ENCODE assay signal across 8 cellular contexts in the genomic region with DNA sequence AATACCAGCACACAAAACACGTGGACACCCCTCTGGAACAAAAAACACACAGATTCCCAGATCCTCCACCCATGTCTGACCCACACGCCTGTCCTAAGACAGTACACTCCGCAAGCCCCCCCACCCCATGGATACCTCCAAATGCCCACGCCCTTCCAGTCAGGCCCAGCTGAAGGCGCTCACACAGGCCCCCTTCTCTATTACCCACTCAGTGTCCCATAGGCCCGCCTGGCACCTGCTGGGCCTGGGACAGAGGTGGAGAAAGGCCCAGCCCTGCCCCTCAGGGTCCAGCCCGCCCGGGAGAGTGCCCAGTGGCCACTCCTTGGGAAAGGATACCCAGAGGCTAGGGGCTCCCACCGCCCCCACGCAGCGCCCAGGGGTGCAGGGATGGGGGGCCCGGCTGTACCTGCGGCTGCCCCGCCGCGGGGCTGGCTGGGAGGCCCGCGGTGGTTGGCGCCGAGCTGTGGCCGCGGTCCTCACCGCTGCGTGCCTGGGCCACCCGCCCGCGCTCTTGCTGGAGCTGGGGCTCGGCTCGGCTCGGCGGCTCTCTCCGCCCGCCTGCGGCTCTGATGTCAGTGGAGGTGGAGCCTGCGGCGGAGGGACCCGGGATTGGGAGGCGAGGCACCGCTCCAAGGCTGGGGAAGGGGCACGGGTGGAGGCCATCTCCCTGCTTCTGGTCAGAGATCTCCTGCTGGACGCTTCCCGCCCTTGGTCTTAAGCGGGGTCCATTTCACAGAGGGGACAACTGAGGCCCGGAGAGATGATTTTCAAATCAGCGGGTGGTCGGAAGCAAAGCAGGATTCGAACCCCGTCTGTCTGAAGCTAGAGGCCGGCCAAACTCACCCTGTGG. TPM values are rescaled to one million over a fixed set of nuclear protein-coding genes. Genes with fewer than 3 reads are reported as not detected.
DNase-seq lines count a peak whose midpoint lies in the region; ATAC-seq and TF ChIP-seq lines count a peak whose summit lies in the region.

TSS of gene CAMK1 (minus strand) at position 522 of the 850 bp plus-strand sequence. CDS start 2,198 bp downstream, outside the sequence.

- H3K27me3 Mint-ChIP-seq in activated CD4-positive, alpha-beta memory T cell treated with anti-CD3 and anti-CD28 coated beads for 36 hours = no peaks in the 10 kb centered on the region

- H3K27me3 ChIP-seq in duodenal mucosa (ENCODE audit: control insufficient read depth in 1 of 2, insufficient read depth in 2 of 2, low read length in 2 of 2) (no peaks in the 10 kb centered on the region), liver (ENCODE audit: control insufficient read depth in 4 of 4, insufficient read depth in 4 of 4, low read length in 3 of 4) (no peaks in the 10 kb centered on the region)

- peak; percentile 62 for ATAC-seq in GM21423 (IDR thresholded peaks at IDR 0.05; ENCODE audit: unreplicated experiment)
- ATAC-seq in GM21367 (IDR thresholded peaks at IDR 0.05; ENCODE audit: unreplicated experiment) = no peak

- intact Hi-C loops in activated CD4-positive, alpha-beta memory T cell treated with anti-CD3 and anti-CD28 coated beads for 36 hours (cut with micrococcal nuclease) = loop anchor here (1.0 kb wide), 2 partner anchors 9 to 20 kb away; partner anchors contain the start of gene OGG1

- H3K36me3 Mint-ChIP-seq in activated CD4-positive, alpha-beta memory T cell treated with anti-CD3 and anti-CD28 coated beads for 36 hours = peaks cover 7% of the 10 kb centered on the region

- H3K27ac Mint-ChIP-seq in activated CD4-positive, alpha-beta memory T cell treated with anti-CD3 and anti-CD28 coated beads for 36 hours = peak within 1 kb of the TSS; percentile 69

- H3K9ac ChIP-seq in duodenal mucosa (ENCODE audit: low read depth in 1 of 2, low read length in 2 of 2) (peak within 1 kb of the TSS; percentile 84 to 86), liver (ENCODE audit: low read depth in 1 of 2, low read length in 2 of 2) (peak within 1 kb of the TSS; percentile 59 to 74)

- H3K4me3 Mint-ChIP-seq in activated CD4-positive, alpha-beta memory T cell treated with anti-CD3 and anti-CD28 coated beads for 36 hours = peak within 1 kb of the TSS; percentile 80

- 4% methylated on average over 49 of the region's 49 CpGs for WGBS in liver

- POLR2A ChIA-PET in activated CD4-positive, alpha-beta memory T cell treated with anti-CD3 and anti-CD28 coated beads for 36 hours (lab: Charles Lee) = interaction anchor here (0.9 to 2.0 kb wide), 9 partner anchors 8 to 551 kb away, joined by 3 to 11 read pairs (median 4); partner anchors contain the start of genes ARPC4, JAGN1, OGG1 and SEC13

- H3K4me1 ChIP-seq in duodenal mucosa (ENCODE audit: control insufficient read depth in 1 of 2, insufficient read depth in 2 of 2, low read length in 2 of 2) = peaks cover 32 to 33% of the 10 kb centered on the region in 2 donors
- H3K4me1 ChIP-seq in liver (ENCODE audit: control insufficient read depth in 4 of 4, insufficient read depth in 4 of 4, low read length in 3 of 4) = peaks cover 8 to 28% (median 22%) of the 10 kb centered on the region in 4 donors

- CTCF ChIA-PET in activated CD4-positive, alpha-beta memory T cell treated with anti-CD3 and anti-CD28 coated beads for 36 hours (lab: Charles Lee) = interaction anchor here (0.7 kb wide), 1 partner anchor 39 kb away, joined by 4 read pairs; the partner anchor contains the start of gene BRPF1

- no peak for TF ChIP-seq CTCF in liver (IDR thresholded peaks at IDR 0.05; ENCODE audit: low read depth, low read length, missing input control)

- H3K27ac ChIP-seq in duodenal mucosa (ENCODE audit: low read depth, low read length) = peak within 1 kb of the TSS; percentile 53
- peak within 1 kb of the TSS; percentile 88 to 93 for H3K27ac ChIP-seq in liver (ENCODE audit: low read depth in 1 of 2, low read length in 2 of 2)

- H3K36me3 ChIP-seq in duodenal mucosa (ENCODE audit: control insufficient read depth in 1 of 2, insufficient read depth in 2 of 2, low read length in 2 of 2) (peaks cover 0 to 7% of the 10 kb centered on the region in 2 donors), liver (ENCODE audit: control insufficient read depth in 4 of 4, insufficient read depth in 3 of 4, low read depth in 1 of 4, low read length in 3 of 4) (peaks cover 0 to 8% (median 4%) of the 10 kb centered on the region in 4 donors)

- H3K4me3 ChIP-seq in duodenal mucosa (ENCODE audit: low read depth in 1 of 2, low read length in 2 of 2) (peak within 1 kb of the TSS; percentile 76 to 83), liver (ENCODE audit: low read depth in 1 of 3, low read length in 3 of 3) (peak within 1 kb of the TSS; percentile 50 to 70 (median 68))

- no peaks in the 10 kb centered on the region for H3K9me3 Mint-ChIP-seq in activated CD4-positive, alpha-beta memory T cell treated with anti-CD3 and anti-CD28 coated beads for 36 hours

- peak in 1 of 2 donors; percentile 32 for TF ChIP-seq RAD21 in liver (IDR thresholded peaks at IDR 0.05)

- H3K9me3 ChIP-seq in duodenal mucosa (ENCODE audit: control insufficient read depth in 1 of 2, low read length in 2 of 2) (no peaks in the 10 kb centered on the region), liver (ENCODE audit: control insufficient read depth in 4 of 4, low read length in 3 of 4) (no peaks in the 10 kb centered on the region)

- H3K4me1 Mint-ChIP-seq in activated CD4-positive, alpha-beta memory T cell treated with anti-CD3 and anti-CD28 coated beads for 36 hours (ENCODE audit: low read depth) = peaks cover 33% of the 10 kb centered on the region

- DNase-seq in CD1c-positive myeloid dendritic cell (ENCODE audit: extremely low spot score) = peak; percentile 78
- peak; percentile 10 for DNase-seq in NCI-H1694 (lab: John Stamatoyannopoulos, UW)
- DNase-seq in activated CD4-positive, alpha-beta memory T cell treated with anti-CD3 and anti-CD28 coated beads for 36 hours = peak; percentile 84
- DNase-seq in stimulated activated CD4-positive, alpha-beta T cell treated with anti-CD3 and anti-CD28 coated beads, Interleukin-2, amount 100 ng/mL, for 4 hours (ENCODE audit: low read depth) = peak; percentile 51

TF ChIP-seq in liver, 16 proteins besides CTCF, POLR2A, EP300 and RAD21:
- TF ChIP-seq RXRA (IDR thresholded peaks at IDR 0.05) (no peak), YY1 (IDR thresholded peaks at IDR 0.05) (peak; percentile 37)
- TF ChIP-seq, protein P1, sequence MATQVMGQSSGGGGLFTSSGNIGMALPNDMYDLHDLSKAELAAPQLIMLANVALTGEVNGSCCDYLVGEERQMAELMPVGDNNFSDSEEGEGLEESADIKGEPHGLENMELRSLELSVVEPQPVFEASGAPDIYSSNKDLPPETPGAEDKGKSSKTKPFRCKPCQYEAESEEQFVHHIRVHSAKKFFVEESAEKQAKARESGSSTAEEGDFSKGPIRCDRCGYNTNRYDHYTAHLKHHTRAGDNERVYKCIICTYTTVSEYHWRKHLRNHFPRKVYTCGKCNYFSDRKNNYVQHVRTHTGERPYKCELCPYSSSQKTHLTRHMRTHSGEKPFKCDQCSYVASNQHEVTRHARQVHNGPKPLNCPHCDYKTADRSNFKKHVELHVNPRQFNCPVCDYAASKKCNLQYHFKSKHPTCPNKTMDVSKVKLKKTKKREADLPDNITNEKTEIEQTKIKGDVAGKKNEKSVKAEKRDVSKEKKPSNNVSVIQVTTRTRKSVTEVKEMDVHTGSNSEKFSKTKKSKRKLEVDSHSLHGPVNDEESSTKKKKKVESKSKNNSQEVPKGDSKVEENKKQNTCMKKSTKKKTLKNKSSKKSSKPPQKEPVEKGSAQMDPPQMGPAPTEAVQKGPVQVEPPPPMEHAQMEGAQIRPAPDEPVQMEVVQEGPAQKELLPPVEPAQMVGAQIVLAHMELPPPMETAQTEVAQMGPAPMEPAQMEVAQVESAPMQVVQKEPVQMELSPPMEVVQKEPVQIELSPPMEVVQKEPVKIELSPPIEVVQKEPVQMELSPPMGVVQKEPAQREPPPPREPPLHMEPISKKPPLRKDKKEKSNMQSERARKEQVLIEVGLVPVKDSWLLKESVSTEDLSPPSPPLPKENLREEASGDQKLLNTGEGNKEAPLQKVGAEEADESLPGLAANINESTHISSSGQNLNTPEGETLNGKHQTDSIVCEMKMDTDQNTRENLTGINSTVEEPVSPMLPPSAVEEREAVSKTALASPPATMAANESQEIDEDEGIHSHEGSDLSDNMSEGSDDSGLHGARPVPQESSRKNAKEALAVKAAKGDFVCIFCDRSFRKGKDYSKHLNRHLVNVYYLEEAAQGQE (IDR thresholded peaks at IDR 0.05) = peak; percentile 8
TF ChIP-seq in liver: peak in this region for 2.

RNA-seq across cellular contexts. Expression of gene CAMK1, which starts in this region (rescaled TPM):
- 10 to 100 TPM; 48.2 to 51.9 TPM for total RNA-seq in activated CD4-positive, alpha-beta memory T cell treated with anti-CD3 and anti-CD28 coated beads for 36 hours
- total RNA-seq in liver = 10 to 100 TPM; 13.8 to 17.3 TPM
- polyA plus RNA-seq in liver = 10 to 100 TPM; 16.0 to 20.1 TPM

Comparison
In these comparisons a context has a peak if more than half of its experiments do, and no peak if none do; other contexts are left out.
1. DNase-seq: peak in every context shown above with its lines; median percentile 84 in activated CD4-positive, alpha-beta memory T cell treated with anti-CD3 and anti-CD28 coated beads for 36 hours; 78 in CD1c-positive myeloid dendritic cell; 51 in stimulated activated CD4-positive, alpha-beta T cell treated with anti-CD3 and anti-CD28 coated beads, Interleukin-2, amount 100 ng/mL, for 4 hours; 10 in NCI-H1694.